ENCODE assay signal across 14 cellular contexts in the genomic region with DNA sequence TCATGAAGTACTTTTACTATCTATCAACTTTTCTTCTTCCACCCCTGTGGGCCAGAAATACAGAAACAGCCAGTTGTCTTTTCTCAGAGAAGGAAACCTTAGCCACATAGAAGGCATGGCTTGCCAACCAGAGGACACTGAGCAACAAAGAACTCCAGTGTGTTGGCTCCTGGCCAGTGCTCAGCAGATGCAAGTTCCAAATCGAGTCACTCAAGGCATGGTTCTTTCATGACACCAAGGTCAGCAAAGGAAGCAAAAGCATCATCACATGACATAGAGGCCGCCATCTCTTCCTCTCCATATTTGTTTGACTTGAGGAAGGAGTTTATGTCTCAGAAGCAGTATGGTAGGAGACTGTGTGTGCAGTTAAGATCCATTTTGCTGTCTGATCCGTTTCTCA.
DNase-seq lines count a peak whose midpoint lies in the region; FAIRE-seq and TF ChIP-seq lines count a peak whose summit lies in the region.
"Had no signal": no experiment of that assay in that cellular context is flagged by ENCODE, and none has a peak within 500 bp of the region (broad histone marks: within the 10 kb centered on the region; RNA-seq: fewer than 3 reads in every experiment).

No MANE protein-coding gene starts in this region.

- FAIRE-seq in H54 (lab: Jason Lieb, UNC): no peak
- FAIRE-seq: pancreas had no signal

- H3K9me3 Mint-ChIP-seq in mesothelial cell of epicardium: peaks cover 4% of the 10 kb centered on the region
- H3K9me3 Mint-ChIP-seq: activated CD8-positive, alpha-beta T cell treated with anti-CD3 and anti-CD28 coated beads for 36 hours; activated T-helper 17 cell treated with anti-CD3 and anti-CD28 coated beads, Interleukin-2, amount 50 U/mL, for 72 hours had no signal

- H3K36me3 ChIP-seq in BE2C (no peaks in the 10 kb centered on the region), MG63 (no peaks in the 10 kb centered on the region; the same call in 1 of the 2 replicates), colonic mucosa (no peaks in the 10 kb centered on the region), muscle layer of colon (ENCODE audit: insufficient read depth, low read length) (no peaks in the 10 kb centered on the region)
- H3K36me3 ChIP-seq: esophagus squamous epithelium, pancreas had no signal

- peak; percentile 48 for DNase-seq in BE2C
- DNase-seq in MG63: peak; percentile 23
- peak; percentile 33 for DNase-seq in colonic mucosa
- no peak for DNase-seq in NCI-H748 (lab: John Stamatoyannopoulos, UW; ENCODE audit: unreplicated experiment)
- DNase-seq in SW 1271 (lab: John Stamatoyannopoulos, UW): no peak
- DNase-seq in H54 (ENCODE audit: insufficient read length, low spot score): no peak
- DNase-seq in mesothelial cell of epicardium (ENCODE audit: low spot score in 2 of 2, unreplicated experiment in 2 of 2): no peak
- DNase-seq: activated CD8-positive, alpha-beta T cell treated with anti-CD3 and anti-CD28 coated beads for 36 hours; DMS153; esophagus squamous epithelium; pancreas had no signal

- peak overlapping the region; percentile 30 for H3K27ac ChIP-seq in colonic mucosa
- peak overlapping the region; percentile 7 for H3K27ac ChIP-seq in muscle layer of colon (ENCODE audit: low read depth, low read length)
- H3K27ac ChIP-seq: coronary artery, esophagus squamous epithelium, pancreas had no signal

- H3K4me3 ChIP-seq in BE2C (ENCODE audit: low read depth, low read length) (no peak overlapping the region), MG63 (no peak overlapping the region), colonic mucosa (no peak overlapping the region), muscle layer of colon (ENCODE audit: low read depth in 1 of 2, low read length in 2 of 2) (no peak overlapping the region)
- H3K4me3 ChIP-seq: coronary artery, esophagus squamous epithelium, pancreas had no signal

- H3K27ac Mint-ChIP-seq in mesothelial cell of epicardium: no peak overlapping the region
- H3K27ac Mint-ChIP-seq: activated CD8-positive, alpha-beta T cell treated with anti-CD3 and anti-CD28 coated beads for 36 hours; activated T-helper 17 cell treated with anti-CD3 and anti-CD28 coated beads, Interleukin-2, amount 50 U/mL, for 72 hours had no signal

- H3K9ac ChIP-seq in colonic mucosa (ENCODE audit: low read depth in 2 of 2, low read length in 2 of 2): no peak overlapping the region
- no peak overlapping the region for H3K9ac ChIP-seq in muscle layer of colon (ENCODE audit: low read length)

- H3K27me3 ChIP-seq in BE2C (no peaks in the 10 kb centered on the region), MG63 (no peaks in the 10 kb centered on the region), colonic mucosa (no peaks in the 10 kb centered on the region), muscle layer of colon (ENCODE audit: control insufficient read depth in 1 of 2, insufficient read depth in 2 of 2, low read length in 2 of 2) (no peaks in the 10 kb centered on the region)
- H3K27me3 ChIP-seq: pancreas had no signal

- TF ChIP-seq POLR2A in H54 (IDR thresholded peaks at IDR 0.05; ENCODE audit: low read depth, low read length): no peak

- H3K9me3 ChIP-seq in BE2C (no peaks in the 10 kb centered on the region), MG63 (no peaks in the 10 kb centered on the region), colonic mucosa (no peaks in the 10 kb centered on the region), muscle layer of colon (ENCODE audit: low read length) (no peaks in the 10 kb centered on the region)
- H3K9me3 ChIP-seq: esophagus squamous epithelium, pancreas had no signal

- TF ChIP-seq CTCF in BE2C (IDR thresholded peaks at IDR 0.05; ENCODE audit: low read depth, low read length) (no peak), colonic mucosa (IDR thresholded peaks at IDR 0.05) (no peak), mesothelial cell of epicardium (IDR thresholded peaks at IDR 0.05; ENCODE audit: unreplicated experiment) (no peak)

- H3K4me1 ChIP-seq in BE2C (peaks cover 3% of the 10 kb centered on the region), colonic mucosa (no peaks in the 10 kb centered on the region), muscle layer of colon (ENCODE audit: insufficient read depth, low read length) (peaks cover 16% of the 10 kb centered on the region)
- H3K4me1 ChIP-seq: pancreas had no signal

- H3K4me3 Mint-ChIP-seq in mesothelial cell of epicardium: no peak overlapping the region
- H3K4me3 Mint-ChIP-seq: activated CD8-positive, alpha-beta T cell treated with anti-CD3 and anti-CD28 coated beads for 36 hours; activated T-helper 17 cell treated with anti-CD3 and anti-CD28 coated beads, Interleukin-2, amount 50 U/mL, for 72 hours had no signal

- intact Hi-C loops in colonic mucosa (cut with DNase I): no loop called here

- H3K4me1 Mint-ChIP-seq in mesothelial cell of epicardium: peaks cover 28% of the 10 kb centered on the region
- H3K4me1 Mint-ChIP-seq: activated T-helper 17 cell treated with anti-CD3 and anti-CD28 coated beads, Interleukin-2, amount 50 U/mL, for 72 hours had no signal

- H3K27me3 Mint-ChIP-seq in mesothelial cell of epicardium (ENCODE audit: low read depth): peaks cover 3% of the 10 kb centered on the region

- no peaks in the 10 kb centered on the region for H3K36me3 Mint-ChIP-seq in mesothelial cell of epicardium

Comparison
In these comparisons a context has a peak if more than half of its experiments do, and no peak if none do; other contexts are left out.
1. DNase-seq: peak in BE2C (single experiment), MG63 (single experiment) and colonic mucosa (single experiment); none in NCI-H748 (single experiment), SW 1271 (0 of 2), H54 (single experiment) and mesothelial cell of epicardium (0 of 2).